ENCODE assay signal across 30 cellular contexts in the genomic region with DNA sequence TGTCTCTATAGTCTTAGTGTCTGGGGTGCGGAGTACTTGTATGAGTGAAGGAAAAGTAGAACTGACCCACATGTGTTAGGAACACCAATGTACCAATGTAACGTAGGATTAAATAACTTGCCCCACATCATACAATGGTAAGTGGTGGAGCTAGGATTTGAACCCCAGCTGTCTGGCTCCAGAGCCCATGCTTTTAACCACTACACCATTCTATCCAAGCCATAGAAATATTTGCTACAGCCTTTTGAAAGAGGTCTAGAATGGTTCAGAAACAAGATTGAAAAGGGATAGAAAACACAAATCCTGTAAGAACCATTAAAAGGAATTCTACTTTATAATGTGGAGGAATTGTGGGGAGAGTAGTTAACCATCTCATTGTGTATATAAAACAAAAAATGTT.
"Had no signal": no experiment of that assay in that cellular context is flagged by ENCODE, and none has a peak within 500 bp of the region (broad histone marks: within the 10 kb centered on the region; RNA-seq: fewer than 3 reads in every experiment).

No MANE protein-coding gene starts in this region.

- H3K9me3 Mint-ChIP-seq: stimulated activated naive CD8-positive, alpha-beta T cell treated with anti-CD3 and anti-CD28 coated beads, Interleukin-15, Interleukin-2, amounts not matched to agents 100 ng/mL and 50 ng/mL, for 24 hours had no signal

- H3K9ac ChIP-seq: parathyroid adenoma had no signal

- H3K27me3 ChIP-seq: ovary, thyroid gland, tibial nerve, upper lobe of left lung, vagina had no signal

- H3K79me2 ChIP-seq: parathyroid adenoma had no signal

- H2AFZ ChIP-seq: parathyroid adenoma had no signal

- H3K4me1 ChIP-seq: parathyroid adenoma, psoas muscle, stomach, thyroid gland, upper lobe of left lung, vagina had no signal

- FAIRE-seq: urothelium cell line had no signal

- H3K36me3 Mint-ChIP-seq: natural killer cell treated with Interleukin-12 subunit alpha and Interleukin-12 subunit beta and Interleukin-15 and Interleukin-18, amount 100 ng/mL, for 72 hours; stimulated activated effector memory CD8-positive, alpha-beta T cell treated with anti-CD3 and anti-CD28 coated beads, Interleukin-12 subunit alpha, Interleukin-12 subunit beta, amount 100 ng/mL, for 72 hours had no signal

- H3K9me3 ChIP-seq: neutrophil, ovary, thoracic aorta, thyroid gland, tibial nerve, vagina had no signal

- H3K27ac Mint-ChIP-seq: naive thymus-derived CD8-positive, alpha-beta T cell; natural killer cell treated with Interleukin-12 subunit alpha and Interleukin-12 subunit beta and Interleukin-15 and Interleukin-18, amount 100 ng/mL, for 72 hours; nephron progenitor cell; progenitor cell of endocrine pancreas; stimulated activated effector memory CD8-positive, alpha-beta T cell treated with anti-CD3 and anti-CD28 coated beads, Interleukin-12 subunit alpha, Interleukin-12 subunit beta, amount 100 ng/mL, for 72 hours; stimulated activated naive B cell treated with anti-CD40 and anti-IgM and Interleukin-4, amounts not matched to agents 10 μg/mL and 1 μg/mL and 100 μg/mL, for 72 hours; stimulated activated naive CD8-positive, alpha-beta T cell treated with anti-CD3 and anti-CD28 coated beads, Interleukin-15, Interleukin-2, amounts not matched to agents 100 ng/mL and 50 ng/mL, for 24 hours had no signal

- H3K27me3 Mint-ChIP-seq: progenitor cell of endocrine pancreas; stimulated activated naive CD8-positive, alpha-beta T cell treated with anti-CD3 and anti-CD28 coated beads, Interleukin-15, Interleukin-2, amounts not matched to agents 100 ng/mL and 50 ng/mL, for 24 hours had no signal

- H3K4me3 Mint-ChIP-seq: naive thymus-derived CD8-positive, alpha-beta T cell; natural killer cell treated with Interleukin-12 subunit alpha and Interleukin-12 subunit beta and Interleukin-15 and Interleukin-18, amount 100 ng/mL, for 72 hours; nephron progenitor cell; neural crest cell; stimulated activated effector memory CD8-positive, alpha-beta T cell treated with anti-CD3 and anti-CD28 coated beads, Interleukin-12 subunit alpha, Interleukin-12 subunit beta, amount 100 ng/mL, for 72 hours; stimulated activated naive B cell treated with anti-CD40 and anti-IgM and Interleukin-4, amounts not matched to agents 10 μg/mL and 1 μg/mL and 100 μg/mL, for 72 hours; stimulated activated naive CD8-positive, alpha-beta T cell treated with anti-CD3 and anti-CD28 coated beads, Interleukin-15, Interleukin-2, amounts not matched to agents 100 ng/mL and 50 ng/mL, for 24 hours had no signal

- H3K27ac ChIP-seq: neutrophil, ovary, parathyroid adenoma, psoas muscle, skin epidermis, stomach, thoracic aorta, thyroid gland, tibial nerve, upper lobe of left lung, vagina had no signal

- H3K4me3 ChIP-seq: ovary, psoas muscle, skin epidermis, smooth muscle cell, stomach, thoracic aorta, thyroid gland, tibial nerve, upper lobe of left lung, vagina had no signal

- H3K4me1 Mint-ChIP-seq: stimulated activated effector memory CD8-positive, alpha-beta T cell treated with anti-CD3 and anti-CD28 coated beads, Interleukin-12 subunit alpha, Interleukin-12 subunit beta, amount 100 ng/mL, for 72 hours had no signal

- H3K4me2 ChIP-seq: smooth muscle cell had no signal

- DNase-seq: naive thymus-derived CD8-positive, alpha-beta T cell; nephron progenitor cell; nucleus accumbens; ovary; posterior cingulate gyrus; psoas muscle; right cardiac atrium; stimulated activated CD4-positive, alpha-beta T cell treated with anti-CD3 and anti-CD28 coated beads, Interleukin-15, amount 100 ng/mL, for 24 hours; stimulated activated CD4-positive, alpha-beta T cell treated with anti-CD3 and anti-CD28 coated beads, Interleukin-2, amount 100 ng/mL, for 24 hours; stimulated activated CD4-positive, alpha-beta T cell treated with anti-CD3 and anti-CD28 coated beads, Interleukin-2, amount 100 ng/mL, for 48 hours; stimulated activated CD4-positive, alpha-beta T cell treated with anti-CD3 and anti-CD28 coated beads, Interleukin-4, amount 100 ng/mL, for 24 hours; stimulated activated naive B cell treated with anti-CD40 and anti-IgM and Interleukin-4, amounts not matched to agents 10 μg/mL and 1 μg/mL and 100 μg/mL, for 72 hours; stimulated activated naive CD4-positive, alpha-beta T cell treated with Interleukin-2 at 50 U/mL for 16 hours; stomach; thyroid gland; trophoblast cell; upper lobe of left lung had no signal

- H3K36me3 ChIP-seq: neutrophil, ovary, stomach, thoracic aorta, thyroid gland, tibial nerve, upper lobe of left lung, vagina had no signal
